1 cellular context compared by ENCODE assay signal in genomic region chr18:365651-366050, GRCh38.
TF ChIP-seq lines count a peak whose summit lies in the region.

No MANE protein-coding gene starts in this region.

TF ChIP-seq in H1, 55 proteins besides CTCF, POLR2A, EP300 and RAD21:
- TF ChIP-seq RNF2 (IDR thresholded peaks at IDR 0.05; ENCODE audit: borderline replicate concordance, low read depth, low read length, missing control alignments, poor library complexity, severe bottlenecking) (no peak), TBP (IDR thresholded peaks at IDR 0.05; ENCODE audit: low read depth, low read length) (no peak), HDAC6 (IDR thresholded peaks at IDR 0.05; ENCODE audit: low read depth, low read length) (no peak), BCL11A (IDR thresholded peaks at IDR 0.05; ENCODE audit: low read depth in 2 of 2, low read length in 2 of 2) (no peak), SP1 (IDR thresholded peaks at IDR 0.05; ENCODE audit: low read depth, low read length) (no peak)
